In the genomic region with DNA sequence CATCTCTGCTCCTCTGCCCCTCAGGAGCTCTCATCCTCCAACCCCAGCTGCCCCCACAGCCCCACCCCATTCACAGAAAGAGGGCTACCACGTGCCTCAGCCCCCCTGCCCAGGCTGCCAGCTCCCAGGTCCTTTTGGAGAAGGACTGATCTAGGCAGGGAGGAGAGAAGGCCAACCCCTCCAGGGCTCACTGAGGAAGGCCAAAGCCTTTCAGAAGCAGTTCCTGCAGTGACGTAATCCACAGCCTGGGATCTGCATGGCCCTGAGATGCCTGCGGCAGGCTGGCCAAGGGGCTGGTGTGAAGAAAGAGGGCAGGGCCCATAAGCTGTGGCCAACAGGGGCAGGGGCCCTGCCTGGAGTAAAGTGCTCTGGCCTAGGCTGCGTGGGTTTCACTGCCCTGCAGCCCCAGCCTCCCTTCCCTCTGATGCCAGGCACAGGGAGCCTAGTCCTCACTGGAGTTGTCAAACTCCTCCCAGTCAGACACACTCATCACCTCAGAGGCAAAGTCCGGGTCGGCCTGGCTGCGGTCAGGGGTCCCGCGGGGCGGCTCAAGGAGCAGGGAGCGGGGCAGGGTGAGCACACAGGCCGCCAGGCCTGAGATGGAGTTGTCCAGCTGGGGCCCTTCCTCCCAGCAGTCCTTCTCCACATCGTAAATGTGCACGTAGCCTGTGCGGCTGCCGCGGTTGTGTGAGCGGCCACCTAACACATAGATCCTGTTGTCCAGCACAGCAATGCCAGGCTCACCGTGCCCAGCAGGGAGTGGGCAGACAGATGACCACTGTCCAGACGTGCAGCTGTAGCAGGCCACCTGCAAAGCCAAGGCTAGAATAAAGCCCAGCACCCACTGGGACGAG, we compare ENCODE assay signal across 16 cellular contexts. TPM values are rescaled to one million over a fixed set of nuclear protein-coding genes. Genes with fewer than 3 reads are reported as not detected.
DNase-seq lines count a peak whose midpoint lies in the region; ATAC-seq and TF ChIP-seq lines count a peak whose summit lies in the region.
"Had no signal": no experiment of that assay in that cellular context is flagged by ENCODE, and none has a peak within 500 bp of the region (broad histone marks: within the 10 kb centered on the region; RNA-seq: fewer than 3 reads in every experiment).

No MANE protein-coding gene starts in this region.

- H3K4me3 ChIP-seq in heart right ventricle (no peak overlapping the region), smooth muscle cell (no peak overlapping the region), prostate gland (no peak overlapping the region)
- H3K4me3 ChIP-seq: colonic mucosa had no signal

- ATAC-seq in heart right ventricle, result peak in 3 of 8 donors; percentile 11 to 52 (median 38)
- no peak for ATAC-seq in HG03460 (IDR thresholded peaks at IDR 0.05; ENCODE audit: unreplicated experiment)
- ATAC-seq in HG03432 (IDR thresholded peaks at IDR 0.05; ENCODE audit: unreplicated experiment), result no peak
- ATAC-seq: activated T-cell treated with anti-CD3 and anti-CD28 coated beads, Interleukin-2, amount 50 U/mL, for 4 hours; stimulated activated naive CD8-positive, alpha-beta T cell treated with anti-CD3 and anti-CD28 coated beads, Interleukin-15, amount 100 ng/mL, for 72 hours had no signal

- no peak overlapping the region for H3K9ac ChIP-seq in smooth muscle cell (ENCODE audit: low read depth)
- H3K9ac ChIP-seq: parathyroid adenoma had no signal

- peaks cover 6% of the 10 kb centered on the region for H3K79me2 ChIP-seq in smooth muscle cell (ENCODE audit: low read depth)
- H3K79me2 ChIP-seq: parathyroid adenoma had no signal

- H2AFZ ChIP-seq in smooth muscle cell (ENCODE audit: low read depth), result no peak overlapping the region
- H2AFZ ChIP-seq: parathyroid adenoma had no signal

- H3K36me3 ChIP-seq in heart right ventricle (peaks cover 0 to 51% (median 10%) of the 10 kb centered on the region in 9 donors), smooth muscle cell (ENCODE audit: low read depth) (no peaks in the 10 kb centered on the region), prostate gland (peaks cover 0 to 9% of the 10 kb centered on the region in 2 donors)
- H3K36me3 ChIP-seq: colonic mucosa had no signal

- peaks cover 3% of the 10 kb centered on the region for H4K20me1 ChIP-seq in smooth muscle cell (ENCODE audit: low read depth)

- DNase-seq in ELF-1 (ENCODE audit: low read depth, low spot score) (peak; percentile 63), amniotic epithelial cell (ENCODE audit: low read depth) (peak; percentile 80), heart right ventricle (no peak), smooth muscle cell (lab: John Stamatoyannopoulos, UW; ENCODE audit: unreplicated experiment) (no peak), NCI-H2029 (lab: John Stamatoyannopoulos, UW) (no peak), prostate gland (ENCODE audit: low spot score) (no peak)
- DNase-seq: activated CD4-positive, alpha-beta memory T cell treated with anti-CD3 and anti-CD28 coated beads for 36 hours; activated T-cell treated with anti-CD3 and anti-CD28 coated beads, Interleukin-2, amount 50 U/mL, for 4 hours; colonic mucosa; NCI-H146; NCI-H510A; stimulated activated naive CD8-positive, alpha-beta T cell treated with anti-CD3 and anti-CD28 coated beads, Interleukin-15, amount 100 ng/mL, for 72 hours had no signal

- H3F3A ChIP-seq in smooth muscle cell (ENCODE audit: low read depth), result peaks cover 6% of the 10 kb centered on the region

- 77% methylated on average over 21 of the region's 21 CpGs for WGBS in heart right ventricle, 2 donors
- WGBS in smooth muscle cell (ENCODE audit: low lambda C conversion rate), result 80% methylated on average over 21 of the region's 21 CpGs
- 69% methylated on average over 20 of the region's 21 CpGs for WGBS in prostate gland

- H3K9me3 ChIP-seq in heart right ventricle, result no peaks in the 10 kb centered on the region
- no peaks in the 10 kb centered on the region for H3K9me3 ChIP-seq in smooth muscle cell (replicated peaks; ENCODE audit: low read depth)
- no peaks in the 10 kb centered on the region for H3K9me3 ChIP-seq in prostate gland
- H3K9me3 ChIP-seq: colonic mucosa had no signal

- H3K27ac ChIP-seq in heart right ventricle (peak overlapping the region in 6 of 10 donors; percentile 20 to 58 (median 36)), smooth muscle cell (ENCODE audit: low read depth) (peak overlapping the region; percentile 31), prostate gland (no peak overlapping the region)
- H3K27ac ChIP-seq: colonic mucosa, parathyroid adenoma had no signal

- TF ChIP-seq CTCF in heart right ventricle (IDR thresholded peaks at IDR 0.05) (no peak), smooth muscle cell (IDR thresholded peaks at IDR 0.05; ENCODE audit: borderline replicate concordance, insufficient read depth, poor library complexity, severe bottlenecking) (no peak), prostate gland (IDR thresholded peaks at IDR 0.05) (no peak)

- H3K27me3 ChIP-seq in heart right ventricle, result peaks cover 0 to 24% (median 0%) of the 10 kb centered on the region in 7 donors
- no peaks in the 10 kb centered on the region for H3K27me3 ChIP-seq in smooth muscle cell (ENCODE audit: low read depth)
- H3K27me3 ChIP-seq in prostate gland (replicated peaks; ENCODE audit: insufficient read depth), result no peaks in the 10 kb centered on the region

- intact Hi-C loops in heart right ventricle (cut with DNase I), result no loop called here
- intact Hi-C loops in prostate gland (cut with DNase I), result no loop called here

- H3K4me1 ChIP-seq in heart right ventricle (peaks cover 0 to 33% (median 15%) of the 10 kb centered on the region in 9 donors), smooth muscle cell (ENCODE audit: low read depth) (peaks cover 4% of the 10 kb centered on the region), prostate gland (replicated peaks) (no peaks in the 10 kb centered on the region)
- H3K4me1 ChIP-seq: colonic mucosa, parathyroid adenoma had no signal

- TF ChIP-seq POLR2A in prostate gland (IDR thresholded peaks at IDR 0.05), result no peak

- no peak overlapping the region for H3K4me2 ChIP-seq in smooth muscle cell

RNA-seq across cellular contexts. Expression of a gene that starts 4.2 kb away (rescaled TPM):
- total RNA-seq in heart right ventricle (1 to 10 TPM; 1.8 to 5.3 (median 3.3) TPM), smooth muscle cell (30.9 and 32.8 TPM in 2 replicates), prostate gland (10 to 100 TPM; 12.8 to 28.6 TPM)
- polyA plus RNA-seq in heart right ventricle (1 to 10 TPM; 2.5 to 3.9 TPM), smooth muscle cell (70.9 and 89.8 TPM in 2 replicates)

RNA-seq across cellular contexts. Expression of a gene that starts 47.9 kb away (rescaled TPM):
- total RNA-seq in heart right ventricle, result 1 to 10 TPM; 1.9 to 6.7 (median 4.6) TPM
- 1 to 10 TPM; 1.4 to 2.5 TPM for polyA plus RNA-seq in heart right ventricle
- 11.8 and 12.5 TPM in 2 replicates for total RNA-seq in smooth muscle cell
- polyA plus RNA-seq in smooth muscle cell, result 12.1 and 14.3 TPM in 2 replicates
- total RNA-seq in prostate gland, result 10 to 100 TPM; 17.0 to 41.6 TPM
- total RNA-seq: OCI-LY7 had no signal

RNA-seq across cellular contexts. Expression of a gene that starts 53.7 kb away (rescaled TPM):
- 10 to 100 TPM; 14.1 to 29.3 (median 18.5) TPM for total RNA-seq in heart right ventricle
- polyA plus RNA-seq in heart right ventricle, result 10 to 100 TPM; 11.3 to 15.4 TPM
- total RNA-seq in smooth muscle cell, result 17.1 and 26.1 TPM in 2 replicates
- polyA plus RNA-seq in smooth muscle cell, result 18.1 and 27.3 TPM in 2 replicates
- 10 to 100 TPM; 45.1 to 51.3 TPM for total RNA-seq in prostate gland

Comparison
In these comparisons a context has a peak if more than half of its experiments do, and no peak if none do; other contexts are left out.
1. DNase-seq: peak in ELF-1 (single experiment) and amniotic epithelial cell (single experiment); none in heart right ventricle (0 of 2), smooth muscle cell (single experiment), NCI-H2029 (single experiment) and prostate gland (single experiment).
2. H3K27ac ChIP-seq: peak in heart right ventricle (6 of 10) and smooth muscle cell (single experiment); none in prostate gland (0 of 2).